ENCODE assay signal across 8 cellular contexts in genomic region chr17:28710948-28711722, GRCh38. TPM values are rescaled to one million over a fixed set of nuclear protein-coding genes. Genes with fewer than 3 reads are reported as not detected.
DNase-seq lines count a peak whose midpoint lies in the region; ATAC-seq, FAIRE-seq and TF ChIP-seq lines count a peak whose summit lies in the region.

No MANE protein-coding gene starts in this region.

- H3K27ac Mint-ChIP-seq in CD4-positive, CD25-positive, alpha-beta regulatory T cell, result peak overlapping the region; percentile 93 to 97 (median 93)

- POLR2A ChIA-PET in H1 (lab: Charles Lee; ENCODE audit: partially characterized antibody), result interaction anchor here (0.7 to 10.5 kb wide), 24 partner anchors 9 to 422 kb away, joined by 3 to 258 read pairs (median 5); partner anchors contain the start of genes ALDOC, BLTP2, FAM222B and FLOT2

- H4K5ac ChIP-seq in H1 (ENCODE audit: insufficient read length, low read depth, low read length), result peak overlapping the region; percentile 94
- H4K5ac ChIP-seq in mesendoderm (ENCODE audit: low read length), result no peak overlapping the region

- H3K18ac ChIP-seq in H1 (ENCODE audit: extremely low read depth, low read length) (peak overlapping the region; percentile 91), mesendoderm (ENCODE audit: low read length) (peak overlapping the region; percentile 69)

- peak overlapping the region; percentile 88 to 100 for H3K4me2 ChIP-seq in H1 (ENCODE audit: insufficient read depth in 1 of 2, low read depth in 2 of 2, low read length in 2 of 2)
- peak overlapping the region; percentile 52 for H3K4me2 ChIP-seq in mesendoderm (ENCODE audit: low read length)

- H3K23ac ChIP-seq in H1 (ENCODE audit: insufficient read length) (no peak overlapping the region), mesendoderm (ENCODE audit: low read length) (no peak overlapping the region)

- peak overlapping the region; percentile 99 for H4K8ac ChIP-seq in H1 (ENCODE audit: extremely low read depth, insufficient read depth, low read length)
- no peak overlapping the region for H4K8ac ChIP-seq in mesendoderm (ENCODE audit: low read depth, low read length)

- peaks cover 0 to 26% (median 11%) of the 10 kb centered on the region in 4 donors for H3K4me1 Mint-ChIP-seq in CD4-positive, CD25-positive, alpha-beta regulatory T cell

- peak overlapping the region; percentile 96; the same call in 1 of the 2 replicates for H2BK12ac ChIP-seq in H1 (ENCODE audit: low read depth, low read length)

- peaks cover 16% of the 10 kb centered on the region for H3K23me2 ChIP-seq in H1 (ENCODE audit: low read depth, low read length)

- peak overlapping the region; percentile 89 for H3K56ac ChIP-seq in H1 (replicated peaks; ENCODE audit: insufficient read length, low read depth, low read length)
- H3K56ac ChIP-seq in mesendoderm (ENCODE audit: low read length), result peak overlapping the region; percentile 96

- H3K4ac ChIP-seq in H1 (replicated peaks; ENCODE audit: insufficient read length, low read depth, low read length) (peak overlapping the region; percentile 98), mesendoderm (ENCODE audit: low read depth, low read length) (peak overlapping the region; percentile 76)

- peak overlapping the region; percentile 51 for H3K4me3 ChIP-seq in CD4-positive, CD25-positive, alpha-beta regulatory T cell (ENCODE audit: low read depth, low read length)
- H3K4me3 ChIP-seq in H1 (ENCODE audit: extremely low read depth in 1 of 4, insufficient read depth in 2 of 4, low read depth in 3 of 4, low read length in 4 of 4) (peak overlapping the region; percentile 59 to 85 (median 82)), mesendoderm (ENCODE audit: low read length) (peak overlapping the region; percentile 61)

- peak; percentile 89 to 90 for ATAC-seq in CD4-positive, CD25-positive, alpha-beta regulatory T cell (ENCODE audit: low read depth in 2 of 2)
- ATAC-seq in GM19397 (IDR thresholded peaks at IDR 0.05; ENCODE audit: unreplicated experiment), result peak; percentile 84

- no peak overlapping the region for H2BK20ac ChIP-seq in H1 (ENCODE audit: low read length)

- peak overlapping the region; percentile 89 for H4K91ac ChIP-seq in H1 (replicated peaks; ENCODE audit: insufficient read length, low read length)

- no peak overlapping the region for H2BK15ac ChIP-seq in H1 (ENCODE audit: low read length)
- no peak overlapping the region for H2BK15ac ChIP-seq in mesendoderm (replicated peaks; ENCODE audit: low read depth)

- TF ChIP-seq EP300 in H1 (IDR thresholded peaks at IDR 0.05; ENCODE audit: borderline replicate concordance in 1 of 2, low read depth in 2 of 2, low read length in 2 of 2), result no peak

- TF ChIP-seq CTCF in H1 (IDR thresholded peaks at IDR 0.05; ENCODE audit: control extremely low read depth in 1 of 3, insufficient read depth in 1 of 3, low read depth in 1 of 3, low read length in 3 of 3), result no peak

- no peaks in the 10 kb centered on the region for H3K9me3 ChIP-seq in CD4-positive, CD25-positive, alpha-beta regulatory T cell (ENCODE audit: control insufficient read depth in 2 of 2, low read length in 2 of 2)
- no peaks in the 10 kb centered on the region for H3K9me3 ChIP-seq in H1 (ENCODE audit: insufficient read depth in 2 of 2, low read depth in 1 of 2, low read length in 1 of 2)

- H2AFZ ChIP-seq in H1 (ENCODE audit: low read length), result no peak overlapping the region

- DNase-seq in CD4-positive, CD25-positive, alpha-beta regulatory T cell, result peak; percentile 84 to 88 (median 86)
- peak; percentile 84 for DNase-seq in HPDE6-E6E7 (ENCODE audit: extremely low spot score)
- peak; percentile 80 to 92 for DNase-seq in NOMO-1 (lab: John Stamatoyannopoulos, UW; ENCODE audit: unreplicated experiment in 2 of 2)
- peak; percentile 79 to 91 (median 83) for DNase-seq in activated CD8-positive, alpha-beta memory T cell treated with anti-CD3 and anti-CD28 coated beads for 48 hours (ENCODE audit: low read depth in 2 of 3, low spot score in 2 of 3)
- DNase-seq in H1 (ENCODE audit: low read depth in 1 of 2, low spot score in 2 of 2), result peak; percentile 83 to 96
- DNase-seq in mesendoderm, result peak; percentile 97
- peak; percentile 74 for DNase-seq in stimulated activated CD8-positive, alpha-beta memory T cell treated with anti-CD3 and anti-CD28 coated beads, Interleukin-12 subunit alpha, Interleukin-12 subunit beta, amount 100 ng/mL, for 4 hours (ENCODE audit: low read depth)

- H3K27me3 Mint-ChIP-seq in CD4-positive, CD25-positive, alpha-beta regulatory T cell, result peaks cover 17% of the 10 kb centered on the region

- no peaks in the 10 kb centered on the region for H3K36me3 ChIP-seq in CD4-positive, CD25-positive, alpha-beta regulatory T cell (ENCODE audit: control insufficient read depth, insufficient read depth, low read length)
- peaks cover 8 to 20% (median 15%) of the 10 kb centered on the region in 4 experiments; a peak in 7 of 8 replicates for H3K36me3 ChIP-seq in H1 (ENCODE audit: control insufficient read depth in 2 of 4, insufficient read depth in 4 of 4, low read length in 3 of 4)
- H3K36me3 ChIP-seq in mesendoderm (ENCODE audit: control insufficient read depth, insufficient read depth, low read length), result peaks cover 11% of the 10 kb centered on the region

- no peaks in the 10 kb centered on the region for H3K36me3 Mint-ChIP-seq in CD4-positive, CD25-positive, alpha-beta regulatory T cell

- H3K4me3 Mint-ChIP-seq in CD4-positive, CD25-positive, alpha-beta regulatory T cell, result peak overlapping the region; percentile 87 to 97 (median 92)

- TF ChIP-seq POLR2A in H1 (IDR thresholded peaks at IDR 0.05; ENCODE audit: control extremely low read depth in 1 of 2, low read depth in 2 of 2, low read length in 2 of 2), result peak; percentile 96 to 99

- H3K79me1 ChIP-seq in H1 (ENCODE audit: low read depth, low read length), result peaks cover 13% of the 10 kb centered on the region
- H3K79me1 ChIP-seq in mesendoderm (ENCODE audit: low read length), result peaks cover 19% of the 10 kb centered on the region

- TF ChIP-seq RAD21 in H1 (IDR thresholded peaks at IDR 0.05 in 1 of 2, conservative IDR thresholded peaks at IDR 0.05 in 1 of 2; ENCODE audit: low read depth in 2 of 2, low read length in 2 of 2), result no peak

- H4K20me1 ChIP-seq in H1 (replicated peaks in 1 of 2; ENCODE audit: control insufficient read depth in 1 of 2, insufficient read depth in 2 of 2, low read length in 2 of 2), result peaks cover 0 to 11% of the 10 kb centered on the region in 2 experiments

- H3K9ac ChIP-seq in H1 (replicated peaks in 1 of 4; ENCODE audit: extremely low read depth in 1 of 4, low read depth in 3 of 4, low read length in 3 of 4) (peak overlapping the region; percentile 88 to 100 (median 96)), mesendoderm (ENCODE audit: low read length) (peak overlapping the region; percentile 83)

- peaks cover 20% of the 10 kb centered on the region for H3K4me1 ChIP-seq in CD4-positive, CD25-positive, alpha-beta regulatory T cell (ENCODE audit: control insufficient read depth, insufficient read depth, low read length, poor library complexity, severe bottlenecking)
- H3K4me1 ChIP-seq in H1 (replicated peaks in 1 of 4; ENCODE audit: control insufficient read depth in 3 of 4, insufficient read depth in 4 of 4, low read length in 3 of 4) (peaks cover 5 to 17% (median 9%) of the 10 kb centered on the region in 4 experiments; a peak in 6 of 7 replicates), mesendoderm (ENCODE audit: control insufficient read depth, low read depth, low read length) (peaks cover 6% of the 10 kb centered on the region)

- H3K27me3 ChIP-seq in CD4-positive, CD25-positive, alpha-beta regulatory T cell (ENCODE audit: control insufficient read depth, insufficient read depth, low read length), result peaks cover 7% of the 10 kb centered on the region
- H3K27me3 ChIP-seq in H1 (replicated peaks in 1 of 4; ENCODE audit: control insufficient read depth in 3 of 4, extremely low read depth in 1 of 4, insufficient read depth in 3 of 4, low read length in 3 of 4) (no peaks in the 10 kb centered on the region), mesendoderm (ENCODE audit: insufficient read depth, low read length, poor library complexity) (no peaks in the 10 kb centered on the region)

- peak overlapping the region; percentile 89 for H3K14ac ChIP-seq in H1 (ENCODE audit: insufficient read length)

- no peak for FAIRE-seq in H1 (lab: Jason Lieb, UNC)

- H2BK120ac ChIP-seq in H1 (replicated peaks; ENCODE audit: low read depth, low read length) (peak overlapping the region; percentile 77), mesendoderm (ENCODE audit: low read depth, low read length) (no peak overlapping the region)

- H2BK5ac ChIP-seq in H1 (ENCODE audit: low read depth, low read length), result peak overlapping the region; percentile 94
- peak overlapping the region; percentile 88 for H2BK5ac ChIP-seq in mesendoderm (ENCODE audit: low read length)

- CTCF ChIA-PET in H1 (lab: Charles Lee; ENCODE audit: partially characterized antibody), result interaction anchor here (0.6 to 2.8 kb wide), 4 partner anchors 9 to 116 kb away, joined by 3 to 12 read pairs (median 4); partner anchors contain the start of gene RPL23A

- H3K27ac ChIP-seq in CD4-positive, CD25-positive, alpha-beta regulatory T cell (ENCODE audit: insufficient read depth, low read length, poor library complexity, severe bottlenecking), result peak overlapping the region; percentile 74
- peak overlapping the region; percentile 98 for H3K27ac ChIP-seq in H1 (ENCODE audit: low read depth, low read length)
- H3K27ac ChIP-seq in mesendoderm (ENCODE audit: low read depth, low read length), result peak overlapping the region; percentile 97

- no peaks in the 10 kb centered on the region for H3K9me3 Mint-ChIP-seq in CD4-positive, CD25-positive, alpha-beta regulatory T cell

- WGBS in H1 (ENCODE audit: extremely low coverage in 1 of 2, insufficient coverage in 1 of 2, insufficient read length in 1 of 2, insufficient replicate concordance in 2 of 2, low coverage in 1 of 2, low lambda C conversion rate in 2 of 2, missing lambda C conversion rate in 1 of 2), 2 experiments, result 1% methylated on average over 45 of the region's 69 CpGs; no CpG with 5 or more reads in 1 of the 2 experiments
- no CpG with 5 or more reads among the region's 69 CpGs for WGBS in mesendoderm (ENCODE audit: extremely low coverage, insufficient coverage, low lambda C conversion rate)

- H3K79me2 ChIP-seq in H1 (ENCODE audit: control insufficient read depth in 1 of 2, insufficient read depth in 2 of 2, low read length in 2 of 2), result peaks cover 3 to 23% of the 10 kb centered on the region in 2 experiments; a peak in 3 of 4 replicates
- peaks cover 12% of the 10 kb centered on the region for H3K79me2 ChIP-seq in mesendoderm (ENCODE audit: control insufficient read depth, insufficient read depth, low read length)

- H2AK5ac ChIP-seq in H1 (ENCODE audit: low read depth, low read length) (peak overlapping the region; percentile 99), mesendoderm (ENCODE audit: low read length) (no peak overlapping the region)

RNA-seq across cellular contexts. Expression of gene PROCA1, which starts 0.6 kb away (rescaled TPM):
- 5.3 TPM for total RNA-seq in CD4-positive, CD25-positive, alpha-beta regulatory T cell
- polyA plus RNA-seq in CD4-positive, CD25-positive, alpha-beta regulatory T cell, result under 1 TPM in 3 of 4 donors, not detected in 1; 0.37 to 0.67 (median 0.63) TPM
- 17.8 and 21.2 TPM in 2 replicates for total RNA-seq in H1 (2021; fragmentation: NEBNext Ultra II Directional; extraction: Animal tissue kit (Norgen Biotek cat#: 25700))
- polyA plus RNA-seq in H1 (2011; rRNA removed), result 26.3 and 42.3 TPM in 2 replicates
- 47.1 TPM for polyA plus RNA-seq in H1 (2011; cell fraction: cytosol; rRNA removed)
- polyA plus RNA-seq in H1 (2011; cell fraction: nucleus; rRNA removed), result 78.8 TPM
- polyA plus RNA-seq in H1 (2012, experiment 1 of 2), result 21.7 to 36.5 TPM (median 29.5 TPM) in 4 replicates
- 9.9 TPM for polyA plus RNA-seq in H1 (2012, experiment 2 of 2)
- 33.5 TPM for polyA plus RNA-seq in H1 (2013, experiment 1 of 2)
- polyA plus RNA-seq in H1 (2013, experiment 2 of 2), result 30.2 TPM
- polyA minus RNA-seq in H1 (2011; rRNA and poly(A)+ RNA removed), result 8.5 and 15.4 TPM in 2 replicates
- polyA minus RNA-seq in H1 (2011; cell fraction: cytosol; rRNA and poly(A)+ RNA removed), result 7.4 TPM
- 19.6 TPM for polyA minus RNA-seq in H1 (2011; cell fraction: nucleus; rRNA and poly(A)+ RNA removed)
- polyA plus RNA-seq in mesendoderm (2013, experiment 1 of 2), result 11.0 TPM
- polyA plus RNA-seq in mesendoderm (2013, experiment 2 of 2), result 12.3 TPM

RNA-seq across cellular contexts. Expression of gene RAB34, which starts 6.5 kb away (rescaled TPM):
- total RNA-seq in CD4-positive, CD25-positive, alpha-beta regulatory T cell, result 4.0 TPM
- 10 to 100 TPM in 1 of 4 donors, 1 to 10 TPM in 3; 6.6 to 11.5 (median 6.9) TPM for polyA plus RNA-seq in CD4-positive, CD25-positive, alpha-beta regulatory T cell
- 236 and 237 TPM in 2 replicates for total RNA-seq in H1 (2021; fragmentation: NEBNext Ultra II Directional; extraction: Animal tissue kit (Norgen Biotek cat#: 25700))
- 305 and 317 TPM in 2 replicates for polyA plus RNA-seq in H1 (2011; rRNA removed)
- polyA plus RNA-seq in H1 (2011; cell fraction: cytosol; rRNA removed), result 271 TPM
- 400 TPM for polyA plus RNA-seq in H1 (2011; cell fraction: nucleus; rRNA removed)
- polyA plus RNA-seq in H1 (2012, experiment 1 of 2), result 251 to 292 TPM (median 264 TPM) in 4 replicates
- 494 TPM for polyA plus RNA-seq in H1 (2012, experiment 2 of 2)
- 193 TPM for polyA plus RNA-seq in H1 (2013, experiment 1 of 2)
- 187 TPM for polyA plus RNA-seq in H1 (2013, experiment 2 of 2)
- 277 and 302 TPM in 2 replicates for polyA minus RNA-seq in H1 (2011; rRNA and poly(A)+ RNA removed)
- polyA minus RNA-seq in H1 (2011; cell fraction: cytosol; rRNA and poly(A)+ RNA removed), result 114 TPM
- 81.9 TPM for polyA minus RNA-seq in H1 (2011; cell fraction: nucleus; rRNA and poly(A)+ RNA removed)
- 168 TPM for polyA plus RNA-seq in mesendoderm (2013, experiment 1 of 2)
- polyA plus RNA-seq in mesendoderm (2013, experiment 2 of 2), result 165 TPM

RNA-seq across cellular contexts. Expression of gene RPL23A, which starts 8.7 kb away (rescaled TPM):
- 2,050 TPM for total RNA-seq in CD4-positive, CD25-positive, alpha-beta regulatory T cell
- 1,000 to 10,000 TPM; 4,206 to 5,707 (median 4,669) TPM for polyA plus RNA-seq in CD4-positive, CD25-positive, alpha-beta regulatory T cell
- 2,145 and 2,163 TPM in 2 replicates for total RNA-seq in H1 (2021; fragmentation: NEBNext Ultra II Directional; extraction: Animal tissue kit (Norgen Biotek cat#: 25700))
- 884 and 1,227 TPM in 2 replicates for polyA plus RNA-seq in H1 (2011; rRNA removed)
- 1,258 TPM for polyA plus RNA-seq in H1 (2011; cell fraction: cytosol; rRNA removed)
- polyA plus RNA-seq in H1 (2011; cell fraction: nucleus; rRNA removed), result 306 TPM
- polyA plus RNA-seq in H1 (2012, experiment 1 of 2), result 2,135 to 2,354 TPM (median 2,206 TPM) in 4 replicates
- polyA plus RNA-seq in H1 (2012, experiment 2 of 2), result 1,447 TPM
- polyA plus RNA-seq in H1 (2013, experiment 1 of 2), result 3,898 TPM
- polyA plus RNA-seq in H1 (2013, experiment 2 of 2), result 3,934 TPM
- polyA minus RNA-seq in H1 (2011; rRNA and poly(A)+ RNA removed), result 698 and 961 TPM in 2 replicates
- 469 TPM for polyA minus RNA-seq in H1 (2011; cell fraction: cytosol; rRNA and poly(A)+ RNA removed)
- polyA minus RNA-seq in H1 (2011; cell fraction: nucleus; rRNA and poly(A)+ RNA removed), result 493 TPM
- polyA plus RNA-seq in mesendoderm (2013, experiment 1 of 2), result 3,789 TPM
- 3,812 TPM for polyA plus RNA-seq in mesendoderm (2013, experiment 2 of 2)

RNA-seq across cellular contexts. Expression of gene TLCD1, which starts 14.9 kb away (rescaled TPM):
- total RNA-seq in CD4-positive, CD25-positive, alpha-beta regulatory T cell, result 1.3 TPM
- polyA plus RNA-seq in CD4-positive, CD25-positive, alpha-beta regulatory T cell, result not detected
- 40.7 and 45.3 TPM in 2 replicates for total RNA-seq in H1 (2021; fragmentation: NEBNext Ultra II Directional; extraction: Animal tissue kit (Norgen Biotek cat#: 25700))
- polyA plus RNA-seq in H1 (2011; rRNA removed), result 101 and 128 TPM in 2 replicates
- 68.5 TPM for polyA plus RNA-seq in H1 (2011; cell fraction: cytosol; rRNA removed)
- polyA plus RNA-seq in H1 (2011; cell fraction: nucleus; rRNA removed), result 49.5 TPM
- 52.1 to 60.3 TPM (median 56.3 TPM) in 4 replicates for polyA plus RNA-seq in H1 (2012, experiment 1 of 2)
- polyA plus RNA-seq in H1 (2012, experiment 2 of 2), result 75.5 TPM
- polyA plus RNA-seq in H1 (2013, experiment 1 of 2), result 78.2 TPM
- 86.3 TPM for polyA plus RNA-seq in H1 (2013, experiment 2 of 2)
- polyA minus RNA-seq in H1 (2011; rRNA and poly(A)+ RNA removed), result 56.0 and 64.2 TPM in 2 replicates
- 19.7 TPM for polyA minus RNA-seq in H1 (2011; cell fraction: cytosol; rRNA and poly(A)+ RNA removed)
- 40.5 TPM for polyA minus RNA-seq in H1 (2011; cell fraction: nucleus; rRNA and poly(A)+ RNA removed)
- 44.3 TPM for polyA plus RNA-seq in mesendoderm (2013, experiment 1 of 2)
- 46.0 TPM for polyA plus RNA-seq in mesendoderm (2013, experiment 2 of 2)

RNA-seq across cellular contexts. Expression of gene NEK8, which starts 17.5 kb away (rescaled TPM):
- 7.5 TPM for total RNA-seq in CD4-positive, CD25-positive, alpha-beta regulatory T cell
- polyA plus RNA-seq in CD4-positive, CD25-positive, alpha-beta regulatory T cell, result 1 to 10 TPM; 1.8 to 2.6 (median 2.0) TPM
- total RNA-seq in H1 (2021; fragmentation: NEBNext Ultra II Directional; extraction: Animal tissue kit (Norgen Biotek cat#: 25700)), result 14.9 and 16.8 TPM in 2 replicates
- 23.3 and 23.4 TPM in 2 replicates for polyA plus RNA-seq in H1 (2011; rRNA removed)
- polyA plus RNA-seq in H1 (2011; cell fraction: cytosol; rRNA removed), result 30.0 TPM
- 57.5 TPM for polyA plus RNA-seq in H1 (2011; cell fraction: nucleus; rRNA removed)
- polyA plus RNA-seq in H1 (2012, experiment 1 of 2), result 19.9 to 22.9 TPM (median 20.6 TPM) in 4 replicates
- polyA plus RNA-seq in H1 (2012, experiment 2 of 2), result 12.2 TPM
- 12.7 TPM for polyA plus RNA-seq in H1 (2013, experiment 1 of 2)
- 10.6 TPM for polyA plus RNA-seq in H1 (2013, experiment 2 of 2)
- 57.7 and 64.5 TPM in 2 replicates for polyA minus RNA-seq in H1 (2011; rRNA and poly(A)+ RNA removed)
- polyA minus RNA-seq in H1 (2011; cell fraction: cytosol; rRNA and poly(A)+ RNA removed), result 11.2 TPM
- 46.1 TPM for polyA minus RNA-seq in H1 (2011; cell fraction: nucleus; rRNA and poly(A)+ RNA removed)
- polyA plus RNA-seq in mesendoderm (2013, experiment 1 of 2), result 6.8 TPM
- polyA plus RNA-seq in mesendoderm (2013, experiment 2 of 2), result 6.5 TPM

Comparison
In these comparisons a context has a peak if more than half of its experiments do, and no peak if none do; other contexts are left out.
1. Peak in every context shown above with its lines: DNase-seq, ATAC-seq, H3K4me3 ChIP-seq and H3K27ac ChIP-seq.
2. RNA of gene RAB34, which starts 6.5 kb away (total RNA-seq): 236 to 237 TPM in H1; 4.0 TPM in CD4-positive, CD25-positive, alpha-beta regulatory T cell (single experiment); every median in the first group is over 10 times any median in the second.